ENCODE assay signal across 2 cellular contexts in the genomic region with DNA sequence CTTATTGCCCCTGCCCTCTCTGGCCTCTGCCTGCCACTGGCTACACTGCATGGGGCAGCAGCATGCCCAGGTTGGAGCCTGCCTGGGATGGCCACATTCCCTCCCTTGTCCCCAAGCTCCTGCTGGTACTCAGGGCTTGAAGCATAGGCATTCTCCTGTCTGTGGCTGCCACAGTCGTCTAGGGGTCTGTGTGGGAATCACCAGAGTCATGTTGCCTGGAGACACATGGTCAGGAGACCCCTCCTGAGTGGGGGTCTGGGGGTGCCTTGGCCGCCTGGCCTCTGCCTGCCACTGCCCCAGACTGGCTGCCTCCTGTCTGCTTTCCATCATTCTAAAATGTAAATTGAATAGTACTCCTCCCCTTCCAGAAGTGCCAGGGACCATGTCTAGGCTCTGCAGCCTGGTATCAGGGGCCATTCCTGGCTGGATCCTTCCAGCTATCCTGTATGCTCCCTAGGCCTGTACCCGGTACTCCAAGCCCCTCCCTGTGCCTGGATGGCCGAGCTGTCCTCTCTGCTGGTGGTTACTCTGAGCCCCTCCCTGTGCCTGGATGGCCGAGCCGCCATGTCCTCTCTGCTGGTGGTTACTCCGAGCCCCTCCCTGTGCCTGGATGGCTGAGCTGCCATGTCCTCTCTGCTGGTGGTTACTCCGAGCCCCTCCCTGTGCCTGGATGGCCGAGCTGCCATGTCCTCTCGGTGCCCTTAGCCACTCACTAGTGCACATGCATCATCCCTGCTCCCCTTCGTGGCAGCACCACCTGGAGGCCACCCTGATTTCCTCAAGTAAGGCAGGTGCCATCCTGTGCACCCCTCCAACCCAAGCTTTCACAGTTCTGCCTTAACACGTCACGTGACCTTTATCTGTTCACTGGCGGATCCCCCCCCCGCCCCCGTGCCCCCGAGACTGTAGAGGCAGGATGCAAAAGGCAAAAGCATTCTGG.
TF ChIP-seq lines count a peak whose summit lies in the region.

No MANE protein-coding gene starts in this region.

TF ChIP-seq in HCT116, 20 proteins besides CTCF, POLR2A, EP300 and RAD21:
- TF ChIP-seq EGR1 (IDR thresholded peaks at IDR 0.05; ENCODE audit: low read depth): no peak
- no peak for TF ChIP-seq SIN3A (IDR thresholded peaks at IDR 0.05; ENCODE audit: low read depth)
- no peak for TF ChIP-seq JUND (IDR thresholded peaks at IDR 0.05)
- TF ChIP-seq EZH2phosphoT487 (IDR thresholded peaks at IDR 0.05; ENCODE audit: borderline replicate concordance): no peak
- no peak for TF ChIP-seq ZNF274 (IDR thresholded peaks at IDR 0.05; ENCODE audit: low read depth, low read length)
- no peak for TF ChIP-seq POLR2AphosphoS5 (IDR thresholded peaks at IDR 0.05; ENCODE audit: low read depth, low read length)
- no peak for TF ChIP-seq CEBPB (IDR thresholded peaks at IDR 0.05; ENCODE audit: low read depth)
- no peak for TF ChIP-seq FOSL1 (IDR thresholded peaks at IDR 0.05; ENCODE audit: low read depth)
- TF ChIP-seq ELF1 (IDR thresholded peaks at IDR 0.05; ENCODE audit: borderline replicate concordance, low read depth): no peak
- no peak for TF ChIP-seq ZFX (IDR thresholded peaks at IDR 0.05)
- TF ChIP-seq TCF7L2 (IDR thresholded peaks at IDR 0.05; ENCODE audit: borderline replicate concordance, extremely low read depth, insufficient read depth, insufficient read length): no peak
- TF ChIP-seq MAX (IDR thresholded peaks at IDR 0.05): no peak
- TF ChIP-seq SP1 (IDR thresholded peaks at IDR 0.05; ENCODE audit: low read depth): no peak
- TF ChIP-seq, protein P1, sequence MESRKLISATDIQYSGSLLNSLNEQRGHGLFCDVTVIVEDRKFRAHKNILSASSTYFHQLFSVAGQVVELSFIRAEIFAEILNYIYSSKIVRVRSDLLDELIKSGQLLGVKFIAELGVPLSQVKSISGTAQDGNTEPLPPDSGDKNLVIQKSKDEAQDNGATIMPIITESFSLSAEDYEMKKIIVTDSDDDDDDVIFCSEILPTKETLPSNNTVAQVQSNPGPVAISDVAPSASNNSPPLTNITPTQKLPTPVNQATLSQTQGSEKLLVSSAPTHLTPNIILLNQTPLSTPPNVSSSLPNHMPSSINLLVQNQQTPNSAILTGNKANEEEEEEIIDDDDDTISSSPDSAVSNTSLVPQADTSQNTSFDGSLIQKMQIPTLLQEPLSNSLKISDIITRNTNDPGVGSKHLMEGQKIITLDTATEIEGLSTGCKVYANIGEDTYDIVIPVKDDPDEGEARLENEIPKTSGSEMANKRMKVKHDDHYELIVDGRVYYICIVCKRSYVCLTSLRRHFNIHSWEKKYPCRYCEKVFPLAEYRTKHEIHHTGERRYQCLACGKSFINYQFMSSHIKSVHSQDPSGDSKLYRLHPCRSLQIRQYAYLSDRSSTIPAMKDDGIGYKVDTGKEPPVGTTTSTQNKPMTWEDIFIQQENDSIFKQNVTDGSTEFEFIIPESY (IDR thresholded peaks at IDR 0.05; ENCODE audit: extremely low read depth, insufficient replicate concordance, low read length): no peak

TF ChIP-seq in H1, 55 proteins besides CTCF, POLR2A, EP300 and RAD21:
- TF ChIP-seq MAX (IDR thresholded peaks at IDR 0.05) (0 out of 2 replicates have a peak, but pooled peaks have one; percentile 26), SIX5 (IDR thresholded peaks at IDR 0.05; ENCODE audit: low read depth, low read length) (no peak)
